ENCODE assay signal across 1 cellular context in the genomic region with DNA sequence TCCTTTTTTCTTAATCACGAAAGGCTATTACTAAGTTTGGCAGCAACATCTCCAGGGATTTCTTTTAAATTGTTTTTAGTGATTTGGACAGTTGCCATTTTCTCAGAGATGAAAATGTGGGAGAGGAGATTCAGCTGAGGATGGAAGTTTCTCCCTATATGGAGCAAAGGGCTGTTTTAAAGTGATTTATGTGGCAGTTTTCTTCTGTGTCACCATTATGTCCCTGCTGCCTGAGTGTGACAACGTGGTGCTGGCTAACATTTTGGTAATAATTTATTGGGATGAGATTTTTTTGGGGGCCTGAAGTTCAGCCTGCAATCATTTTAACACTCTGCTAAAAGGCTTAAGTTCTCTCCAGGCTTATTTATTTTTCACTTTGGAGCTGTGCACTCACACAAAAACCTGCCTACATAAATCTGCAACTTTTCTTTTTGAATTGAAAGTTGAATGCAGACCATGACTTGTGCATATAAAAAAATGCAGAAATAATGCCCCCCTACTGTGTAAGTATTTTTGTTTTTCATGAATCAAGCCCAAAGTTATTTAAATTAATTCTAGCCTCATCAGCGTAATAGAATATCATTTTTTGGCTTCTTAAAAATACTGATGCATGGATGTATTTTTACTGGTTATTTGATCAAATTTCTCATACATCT.
TF ChIP-seq lines count a peak whose summit lies in the region.

No MANE protein-coding gene starts in this region.

TF ChIP-seq in HCT116, 20 proteins besides CTCF, POLR2A, EP300 and RAD21 (continued from another document):
- TF ChIP-seq CEBPB (IDR thresholded peaks at IDR 0.05; ENCODE audit: low read depth) = no peak
- TF ChIP-seq SIN3A (IDR thresholded peaks at IDR 0.05; ENCODE audit: low read depth) = no peak
- TF ChIP-seq, protein P1, sequence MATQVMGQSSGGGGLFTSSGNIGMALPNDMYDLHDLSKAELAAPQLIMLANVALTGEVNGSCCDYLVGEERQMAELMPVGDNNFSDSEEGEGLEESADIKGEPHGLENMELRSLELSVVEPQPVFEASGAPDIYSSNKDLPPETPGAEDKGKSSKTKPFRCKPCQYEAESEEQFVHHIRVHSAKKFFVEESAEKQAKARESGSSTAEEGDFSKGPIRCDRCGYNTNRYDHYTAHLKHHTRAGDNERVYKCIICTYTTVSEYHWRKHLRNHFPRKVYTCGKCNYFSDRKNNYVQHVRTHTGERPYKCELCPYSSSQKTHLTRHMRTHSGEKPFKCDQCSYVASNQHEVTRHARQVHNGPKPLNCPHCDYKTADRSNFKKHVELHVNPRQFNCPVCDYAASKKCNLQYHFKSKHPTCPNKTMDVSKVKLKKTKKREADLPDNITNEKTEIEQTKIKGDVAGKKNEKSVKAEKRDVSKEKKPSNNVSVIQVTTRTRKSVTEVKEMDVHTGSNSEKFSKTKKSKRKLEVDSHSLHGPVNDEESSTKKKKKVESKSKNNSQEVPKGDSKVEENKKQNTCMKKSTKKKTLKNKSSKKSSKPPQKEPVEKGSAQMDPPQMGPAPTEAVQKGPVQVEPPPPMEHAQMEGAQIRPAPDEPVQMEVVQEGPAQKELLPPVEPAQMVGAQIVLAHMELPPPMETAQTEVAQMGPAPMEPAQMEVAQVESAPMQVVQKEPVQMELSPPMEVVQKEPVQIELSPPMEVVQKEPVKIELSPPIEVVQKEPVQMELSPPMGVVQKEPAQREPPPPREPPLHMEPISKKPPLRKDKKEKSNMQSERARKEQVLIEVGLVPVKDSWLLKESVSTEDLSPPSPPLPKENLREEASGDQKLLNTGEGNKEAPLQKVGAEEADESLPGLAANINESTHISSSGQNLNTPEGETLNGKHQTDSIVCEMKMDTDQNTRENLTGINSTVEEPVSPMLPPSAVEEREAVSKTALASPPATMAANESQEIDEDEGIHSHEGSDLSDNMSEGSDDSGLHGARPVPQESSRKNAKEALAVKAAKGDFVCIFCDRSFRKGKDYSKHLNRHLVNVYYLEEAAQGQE (IDR thresholded peaks at IDR 0.05; ENCODE audit: low read depth) = no peak
- TF ChIP-seq YY1 (IDR thresholded peaks at IDR 0.05; ENCODE audit: extremely low read depth, insufficient replicate concordance, low read depth, low read length) = no peak
